8 cellular contexts compared by ENCODE assay signal in genomic region chr6:144007779-144008500, GRCh38. TPM values are rescaled to one million over a fixed set of nuclear protein-coding genes. Genes with fewer than 3 reads are reported as not detected.
DNase-seq lines count a peak whose midpoint lies in the region; ATAC-seq and TF ChIP-seq lines count a peak whose summit lies in the region.

Gene PLAGL1, minus strand, starts transcription at chr6:144008259. Its CDS starts 60,123 bp downstream, at chr6:143948136.

- H3K9me2 ChIP-seq in SK-N-SH: no peaks in the 10 kb centered on the region

- DNase-seq in AG04450 (ENCODE audit: low read depth, low spot score): peak; percentile 16
- peak; percentile 68 for DNase-seq in SK-N-SH
- peak; percentile 72 for DNase-seq in colonic mucosa
- DNase-seq in left kidney (ENCODE audit: low read depth, low spot score): peak; percentile 84
- DNase-seq in stimulated activated CD4-positive, alpha-beta T cell treated with anti-CD3 and anti-CD28 coated beads, Interleukin-4, amount 100 ng/mL, for 24 hours: peak; percentile 15
- no peak for DNase-seq in DMS153 treated with DMSO at 0.1 percent for 48 hours (lab: John Stamatoyannopoulos, UW; ENCODE audit: unreplicated experiment)

- POLR2A ChIA-PET in AG04450 (lab: Yijun Ruan, JAX) (interaction anchor here (0.6 to 1.3 kb wide), 2 partner anchors 40 to 432 kb away, joined by 3 read pairs; no protein-coding TSS in a partner anchor), SK-N-SH (lab: Yijun Ruan, JAX) (interaction anchor here (0.9 kb wide), 1 partner anchor 165 kb away, joined by 3 read pairs; the partner anchor contains the start of gene LTV1)

- TF ChIP-seq CTCF in AG04450 (IDR thresholded peaks at IDR 0.05; ENCODE audit: low read depth, low read length): no peak
- no peak for TF ChIP-seq CTCF in SK-N-SH (IDR thresholded peaks at IDR 0.05)
- TF ChIP-seq CTCF in colonic mucosa (IDR thresholded peaks at IDR 0.05): no peak

- intact Hi-C loops in colonic mucosa (cut with DNase I): no loop called here

- peaks cover 13% of the 10 kb centered on the region; the same call in 1 of the 2 replicates for H3K79me2 ChIP-seq in SK-N-SH (ENCODE audit: insufficient read depth)

- H3K27me3 ChIP-seq in AG04450 (ENCODE audit: control insufficient read depth, insufficient read depth, low read length): no peaks in the 10 kb centered on the region
- no peaks in the 10 kb centered on the region for H3K27me3 ChIP-seq in SK-N-SH (ENCODE audit: insufficient read depth)
- no peaks in the 10 kb centered on the region for H3K27me3 ChIP-seq in colonic mucosa

- H3K4me2 ChIP-seq in SK-N-SH: peak within 1 kb of the TSS; percentile 51; the same call in 1 of the 2 replicates

- H3K4me1 ChIP-seq in SK-N-SH (ENCODE audit: control insufficient read depth in 1 of 2, insufficient read depth in 2 of 2, low read depth in 1 of 2, low read length in 1 of 2) (no peaks in the 10 kb centered on the region), colonic mucosa (no peaks in the 10 kb centered on the region)

- ATAC-seq in GM18867 (IDR thresholded peaks at IDR 0.05; ENCODE audit: unreplicated experiment) (peak; percentile 55), HG03159 (IDR thresholded peaks at IDR 0.05; ENCODE audit: unreplicated experiment) (peak; percentile 67)

- TF ChIP-seq EP300 in SK-N-SH (IDR thresholded peaks at IDR 0.05; ENCODE audit: borderline replicate concordance in 1 of 2, low read depth in 1 of 2, low read length in 1 of 2): no peak

- H3K9me3 ChIP-seq in AG04450 (ENCODE audit: control insufficient read depth, insufficient read depth, low read length): peaks cover 3% of the 10 kb centered on the region; the same call in 1 of the 2 replicates
- H3K9me3 ChIP-seq in SK-N-SH: no peaks in the 10 kb centered on the region
- H3K9me3 ChIP-seq in colonic mucosa: no peaks in the 10 kb centered on the region

- CTCF ChIA-PET in AG04450 (lab: Charles Lee) (interaction anchor here (0.8 to 1.2 kb wide), 3 partner anchors 30 to 433 kb away, joined by 3 to 5 read pairs (median 3); no protein-coding TSS in a partner anchor), SK-N-SH (lab: Yijun Ruan, JAX) (interaction anchor here (1.0 to 2.7 kb wide), 4 partner anchors 64 to 432 kb away, joined by 3 to 16 read pairs (median 6); no protein-coding TSS in a partner anchor)

- H3K9ac ChIP-seq in SK-N-SH (peak within 1 kb of the TSS; percentile 63; the same call in 1 of the 2 replicates), colonic mucosa (ENCODE audit: low read depth in 2 of 2, low read length in 2 of 2) (peak within 1 kb of the TSS; percentile 72)

- WGBS in SK-N-SH (ENCODE audit: low lambda C conversion rate): 75% methylated on average over 44 of the region's 98 CpGs

- peak within 1 kb of the TSS; percentile 68 for H2AFZ ChIP-seq in SK-N-SH (ENCODE audit: low read depth)

- no peak for TF ChIP-seq RAD21 in SK-N-SH (IDR thresholded peaks at IDR 0.05; ENCODE audit: low read length)

- no peaks in the 10 kb centered on the region for H4K20me1 ChIP-seq in SK-N-SH (ENCODE audit: insufficient read depth)

- H3K27ac ChIP-seq in AG04450 (ENCODE audit: low read depth, low read length) (no peak within 1 kb of the TSS), SK-N-SH (ENCODE audit: low read depth in 2 of 2, low read length in 1 of 2) (peak within 1 kb of the TSS in 1 of 2 experiments; percentile 49; a peak in 3 of 4 replicates), colonic mucosa (peak within 1 kb of the TSS; percentile 70)

- no peaks in the 10 kb centered on the region for H3K36me3 ChIP-seq in SK-N-SH (replicated peaks in 1 of 2; ENCODE audit: control insufficient read depth in 1 of 2, insufficient read depth in 2 of 2, low read length in 1 of 2)
- no peaks in the 10 kb centered on the region for H3K36me3 ChIP-seq in colonic mucosa

- H3K4me3 ChIP-seq in AG04450 (ENCODE audit: low read depth, low read length): peak within 1 kb of the TSS; percentile 60
- peak within 1 kb of the TSS; percentile 17 to 55; a peak in 3 of 4 replicates for H3K4me3 ChIP-seq in SK-N-SH (ENCODE audit: low read depth in 2 of 2, low read length in 1 of 2)
- H3K4me3 ChIP-seq in colonic mucosa: peak within 1 kb of the TSS; percentile 56

- H3F3A ChIP-seq in SK-N-SH (replicated peaks; ENCODE audit: insufficient read depth): peaks cover 6% of the 10 kb centered on the region

TF ChIP-seq in SK-N-SH, 30 proteins besides CTCF, POLR2A, EP300 and RAD21:
- TF ChIP-seq FOXJ3 (CRISPR knock-in tag; IDR thresholded peaks at IDR 0.05): no peak
- peak; percentile 51; the same call in 1 of the 2 replicates for TF ChIP-seq TAF1 (IDR thresholded peaks at IDR 0.05; ENCODE audit: borderline replicate concordance, low read depth, low read length)
- peak; percentile 45 for TF ChIP-seq NRF1 (IDR thresholded peaks at IDR 0.05; ENCODE audit: low read depth, low read length)

RNA-seq across cellular contexts. Expression of gene PLAGL1, which starts in this region (rescaled TPM):
- 31.6 and 32.2 TPM in 2 replicates for polyA plus RNA-seq in AG04450 (2011; rRNA removed)
- 18.3 and 27.5 TPM in 2 replicates for polyA minus RNA-seq in AG04450 (2011; rRNA and poly(A)+ RNA removed)
- 22.6 and 25.8 TPM in 2 replicates for polyA plus RNA-seq in SK-N-SH (2012; rRNA removed)
- polyA plus RNA-seq in SK-N-SH (2012; cell fraction: cytosol; rRNA removed): 11.3 and 14.0 TPM in 2 replicates
- polyA plus RNA-seq in SK-N-SH (2012; cell fraction: nucleus; rRNA removed): 118 and 136 TPM in 2 replicates
- 10 to 100 TPM; 30.2 to 51.1 TPM for total RNA-seq in colonic mucosa
